ENCODE assay signal across 18 cellular contexts in the genomic region with DNA sequence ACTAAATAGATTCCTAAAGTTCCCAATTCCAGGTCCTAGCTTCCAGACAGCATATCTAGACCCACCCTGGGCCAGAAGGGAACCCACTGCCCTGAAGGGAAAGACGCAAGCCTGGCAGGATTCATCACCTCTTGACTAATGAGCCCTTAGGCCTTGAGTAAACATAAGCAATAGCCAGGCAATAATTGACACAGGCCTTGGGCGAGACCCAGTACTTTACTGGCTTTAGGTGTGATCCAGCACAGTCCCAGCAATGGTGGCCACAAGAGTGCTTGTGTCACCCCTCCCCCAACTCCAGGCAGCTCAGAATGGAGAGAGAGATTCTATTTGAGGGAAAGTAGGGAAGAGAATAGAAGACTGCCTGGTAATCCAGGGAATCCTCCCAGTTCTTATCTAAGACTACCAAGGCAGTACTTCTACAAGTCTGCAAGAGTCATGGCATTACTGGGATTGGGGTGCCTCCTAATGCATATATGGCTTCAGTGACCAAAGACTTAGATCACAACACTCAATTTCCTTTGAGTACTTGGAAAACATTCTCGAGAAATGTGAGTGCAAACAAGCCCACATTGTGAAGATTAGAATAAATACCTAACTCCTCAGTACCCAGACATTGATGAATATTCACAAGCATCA. TPM values are rescaled to one million over a fixed set of nuclear protein-coding genes. Genes with fewer than 3 reads are reported as not detected.
DNase-seq lines count a peak whose midpoint lies in the region; ATAC-seq and TF ChIP-seq lines count a peak whose summit lies in the region.
"Had no signal": no experiment of that assay in that cellular context is flagged by ENCODE, and none has a peak within 500 bp of the region (broad histone marks: within the 10 kb centered on the region; RNA-seq: fewer than 3 reads in every experiment).

No MANE protein-coding gene starts in this region.

- no peaks in the 10 kb centered on the region for H3K36me3 ChIP-seq in lower lobe of right lung
- H3K36me3 ChIP-seq: Peyer's patch had no signal

- H3K4me3 Mint-ChIP-seq in endothelial cell (ENCODE audit: unreplicated experiment), result peak overlapping the region; percentile 7
- no peak overlapping the region for H3K4me3 Mint-ChIP-seq in activated naive CD8-positive, alpha-beta T cell treated with anti-CD3 and anti-CD28 coated beads, Interleukin-2, amount 50 U/mL, for 24 hours

- intact Hi-C loops in lower lobe of right lung (cut with DNase I), result no loop called here

- H3K27ac Mint-ChIP-seq in endothelial cell (ENCODE audit: unreplicated experiment), result no peak overlapping the region
- H3K27ac Mint-ChIP-seq in activated naive CD8-positive, alpha-beta T cell treated with anti-CD3 and anti-CD28 coated beads, Interleukin-2, amount 50 U/mL, for 24 hours, result no peak overlapping the region

- DNase-seq in DMS53 (lab: John Stamatoyannopoulos, UW), result peak; percentile 55
- DNase-seq in NCI-H510A (lab: John Stamatoyannopoulos, UW), result peak; percentile 32
- no peak for DNase-seq in endothelial cell (ENCODE audit: low spot score)
- no peak for DNase-seq in lower lobe of right lung
- no peak for DNase-seq in HT-29 (ENCODE audit: low spot score)
- no peak for DNase-seq in activated naive CD8-positive, alpha-beta T cell treated with anti-CD3 and anti-CD28 coated beads, Interleukin-2, amount 50 U/mL, for 24 hours
- no peak for DNase-seq in GM03348 (ENCODE audit: low spot score)
- DNase-seq: Caco-2, DMS79, IMR-90, Kasumi-1, NCI-H1417 treated with DMSO at 0.1 percent for 48 hours, NCI-H226, NCI-H774, Peyer's patch, Right ventricle myocardium superior had no signal

- TF ChIP-seq CTCF in endothelial cell (IDR thresholded peaks at IDR 0.05; ENCODE audit: unreplicated experiment) (no peak), lower lobe of right lung (IDR thresholded peaks at IDR 0.05) (no peak)

- H3K27me3 Mint-ChIP-seq in endothelial cell (ENCODE audit: unreplicated experiment), result peaks cover 2% of the 10 kb centered on the region
- H3K27me3 Mint-ChIP-seq in activated naive CD8-positive, alpha-beta T cell treated with anti-CD3 and anti-CD28 coated beads, Interleukin-2, amount 50 U/mL, for 24 hours, result peaks cover 11% of the 10 kb centered on the region

- no peaks in the 10 kb centered on the region for H3K4me1 ChIP-seq in lower lobe of right lung
- H3K4me1 ChIP-seq: A549, Caco-2, Peyer's patch had no signal

- H3K27me3 ChIP-seq in lower lobe of right lung (ENCODE audit: low read depth), result no peaks in the 10 kb centered on the region
- H3K27me3 ChIP-seq: Peyer's patch had no signal

- no peak overlapping the region for H3K27ac ChIP-seq in lower lobe of right lung
- H3K27ac ChIP-seq: A549, Peyer's patch had no signal

- no peak overlapping the region for H3K4me3 ChIP-seq in lower lobe of right lung
- H3K4me3 ChIP-seq: A549, Peyer's patch had no signal

- ATAC-seq in lower lobe of right lung (peak; percentile 75 to 86), HG03095 (IDR thresholded peaks at IDR 0.05; ENCODE audit: unreplicated experiment) (no peak)
- ATAC-seq in activated naive CD8-positive, alpha-beta T cell treated with anti-CD3 and anti-CD28 coated beads, Interleukin-2, amount 50 U/mL, for 24 hours, result no peak
- ATAC-seq: A549 had no signal

- H3K36me3 Mint-ChIP-seq in endothelial cell (ENCODE audit: low read depth, unreplicated experiment), result peaks cover 4% of the 10 kb centered on the region
- peaks cover 2% of the 10 kb centered on the region for H3K36me3 Mint-ChIP-seq in activated naive CD8-positive, alpha-beta T cell treated with anti-CD3 and anti-CD28 coated beads, Interleukin-2, amount 50 U/mL, for 24 hours (ENCODE audit: low read depth)

- no peaks in the 10 kb centered on the region for H3K9me3 Mint-ChIP-seq in endothelial cell (ENCODE audit: unreplicated experiment)
- peaks cover 4% of the 10 kb centered on the region for H3K9me3 Mint-ChIP-seq in activated naive CD8-positive, alpha-beta T cell treated with anti-CD3 and anti-CD28 coated beads, Interleukin-2, amount 50 U/mL, for 24 hours

- H3K9me3 ChIP-seq in lower lobe of right lung, result no peaks in the 10 kb centered on the region
- H3K9me3 ChIP-seq: Caco-2, Peyer's patch had no signal

- H3K4me1 Mint-ChIP-seq in endothelial cell (ENCODE audit: unreplicated experiment), result peaks cover 26% of the 10 kb centered on the region
- H3K4me1 Mint-ChIP-seq in activated naive CD8-positive, alpha-beta T cell treated with anti-CD3 and anti-CD28 coated beads, Interleukin-2, amount 50 U/mL, for 24 hours, result no peaks in the 10 kb centered on the region

RNA-seq across cellular contexts. Expression of gene WWTR1, which starts 30.4 kb away (rescaled TPM):
- total RNA-seq in endothelial cell (ENCODE audit: unreplicated experiment), result 137 TPM
- total RNA-seq in lower lobe of right lung, result 89.5 TPM
- total RNA-seq in HT-29 (2014; rRNA removed; shearing (Covaris generic)), result 3.2 and 4.2 TPM in 2 replicates

Comparison
In these comparisons a context has a peak if more than half of its experiments do, and no peak if none do; other contexts are left out.
1. DNase-seq: peak in DMS53 (single experiment) and NCI-H510A (single experiment); none in endothelial cell (single experiment), lower lobe of right lung (single experiment), HT-29 (single experiment), activated naive CD8-positive, alpha-beta T cell treated with anti-CD3 and anti-CD28 coated beads, Interleukin-2, amount 50 U/mL, for 24 hours (single experiment) and GM03348 (single experiment).
2. ATAC-seq: peak in lower lobe of right lung (2 of 2); none in activated naive CD8-positive, alpha-beta T cell treated with anti-CD3 and anti-CD28 coated beads, Interleukin-2, amount 50 U/mL, for 24 hours (single experiment) and HG03095 (single experiment).
3. RNA of gene WWTR1, which starts 30.4 kb away (total RNA-seq): 137 TPM in endothelial cell (single experiment) and 89.5 TPM in lower lobe of right lung (single experiment); 3.2 to 4.2 TPM in HT-29; every median in the first group is over 10 times any median in the second.